8 cellular contexts compared by ENCODE assay signal in the genomic region with DNA sequence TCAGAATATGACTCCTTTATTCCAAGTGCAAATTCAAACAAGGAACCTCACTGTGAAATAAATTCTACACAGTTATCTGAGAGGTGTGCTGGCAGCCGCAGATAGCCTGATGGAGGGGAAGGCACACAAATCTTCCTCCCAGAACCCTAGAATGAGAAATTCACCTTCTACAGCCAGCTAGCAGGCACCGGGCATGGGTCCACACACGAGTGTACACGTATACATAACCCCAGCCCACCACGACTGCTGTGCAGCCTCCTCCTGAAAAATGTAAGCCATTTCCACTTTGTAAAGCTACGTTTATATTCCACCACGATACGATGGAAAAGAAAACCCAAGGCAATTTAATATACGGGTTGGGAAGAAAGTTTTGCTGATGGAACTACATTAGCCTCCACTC.
DNase-seq lines count a peak whose midpoint lies in the region; ATAC-seq and TF ChIP-seq lines count a peak whose summit lies in the region.

No MANE protein-coding gene starts in this region.

- H3K4me3 ChIP-seq in OCI-LY3 (ENCODE audit: low read length) (peak overlapping the region; percentile 92), coronary artery (peak overlapping the region; percentile 83), muscle layer of duodenum (ENCODE audit: low read depth in 1 of 2, low read length in 2 of 2) (peak overlapping the region; percentile 89 to 92)

- no peaks in the 10 kb centered on the region for H3K9me3 ChIP-seq in OCI-LY3 (ENCODE audit: insufficient read depth, low read length)
- no peaks in the 10 kb centered on the region for H3K9me3 ChIP-seq in muscle layer of duodenum (ENCODE audit: control insufficient read depth in 1 of 2, low read length in 2 of 2)

- peaks cover 13% of the 10 kb centered on the region for H3K4me1 ChIP-seq in OCI-LY3 (ENCODE audit: low read length)
- H3K4me1 ChIP-seq in muscle layer of duodenum (ENCODE audit: control insufficient read depth in 1 of 2, insufficient read depth in 2 of 2, low read length in 2 of 2) = no peaks in the 10 kb centered on the region

- ATAC-seq in HG03460 (IDR thresholded peaks at IDR 0.05; ENCODE audit: unreplicated experiment) = no peak
- ATAC-seq in GM19452 (IDR thresholded peaks at IDR 0.05; ENCODE audit: unreplicated experiment) = no peak

- H2AFZ ChIP-seq in OCI-LY3 (ENCODE audit: low read depth, low read length) = no peak overlapping the region

- H3K27ac ChIP-seq in OCI-LY3 (ENCODE audit: low read length) (peak overlapping the region; percentile 69), coronary artery (peak overlapping the region; percentile 83 to 90), muscle layer of duodenum (ENCODE audit: low read length) (peak overlapping the region; percentile 92)

- peaks cover 39% of the 10 kb centered on the region for H3K36me3 ChIP-seq in OCI-LY3 (replicated peaks; ENCODE audit: low read depth, low read length)
- H3K36me3 ChIP-seq in muscle layer of duodenum (ENCODE audit: control insufficient read depth in 1 of 2, insufficient read depth in 2 of 2, low read length in 2 of 2) = peaks cover 5 to 8% of the 10 kb centered on the region in 2 donors

- TF ChIP-seq CTCF in OCI-LY3 (IDR thresholded peaks at IDR 0.05; ENCODE audit: low read depth, low read length) = no peak
- TF ChIP-seq CTCF in coronary artery (IDR thresholded peaks at IDR 0.05) = no peak

- H3K9ac ChIP-seq in OCI-LY3 (ENCODE audit: low read length) = peak overlapping the region; percentile 93

- H4K20me1 ChIP-seq in OCI-LY3 (ENCODE audit: insufficient read depth, low read length) = peaks cover 36% of the 10 kb centered on the region

- DNase-seq in DMS79 (lab: John Stamatoyannopoulos, UW) = peak; percentile 9
- DNase-seq in coronary artery (ENCODE audit: low spot score) = no peak
- no peak for DNase-seq in NOMO-1 (lab: John Stamatoyannopoulos, UW; ENCODE audit: unreplicated experiment in 2 of 2)
- DNase-seq in kidney tubule cell (ENCODE audit: low spot score) = no peak

- H3K27me3 ChIP-seq in OCI-LY3 (ENCODE audit: low read depth, low read length) (no peaks in the 10 kb centered on the region), muscle layer of duodenum (ENCODE audit: low read depth, low read length) (no peaks in the 10 kb centered on the region)

- H3K4me2 ChIP-seq in OCI-LY3 (ENCODE audit: low read length) = peak overlapping the region; percentile 79

- H3K79me2 ChIP-seq in OCI-LY3 (ENCODE audit: low read length) = peaks cover 67% of the 10 kb centered on the region
